In the genomic region with DNA sequence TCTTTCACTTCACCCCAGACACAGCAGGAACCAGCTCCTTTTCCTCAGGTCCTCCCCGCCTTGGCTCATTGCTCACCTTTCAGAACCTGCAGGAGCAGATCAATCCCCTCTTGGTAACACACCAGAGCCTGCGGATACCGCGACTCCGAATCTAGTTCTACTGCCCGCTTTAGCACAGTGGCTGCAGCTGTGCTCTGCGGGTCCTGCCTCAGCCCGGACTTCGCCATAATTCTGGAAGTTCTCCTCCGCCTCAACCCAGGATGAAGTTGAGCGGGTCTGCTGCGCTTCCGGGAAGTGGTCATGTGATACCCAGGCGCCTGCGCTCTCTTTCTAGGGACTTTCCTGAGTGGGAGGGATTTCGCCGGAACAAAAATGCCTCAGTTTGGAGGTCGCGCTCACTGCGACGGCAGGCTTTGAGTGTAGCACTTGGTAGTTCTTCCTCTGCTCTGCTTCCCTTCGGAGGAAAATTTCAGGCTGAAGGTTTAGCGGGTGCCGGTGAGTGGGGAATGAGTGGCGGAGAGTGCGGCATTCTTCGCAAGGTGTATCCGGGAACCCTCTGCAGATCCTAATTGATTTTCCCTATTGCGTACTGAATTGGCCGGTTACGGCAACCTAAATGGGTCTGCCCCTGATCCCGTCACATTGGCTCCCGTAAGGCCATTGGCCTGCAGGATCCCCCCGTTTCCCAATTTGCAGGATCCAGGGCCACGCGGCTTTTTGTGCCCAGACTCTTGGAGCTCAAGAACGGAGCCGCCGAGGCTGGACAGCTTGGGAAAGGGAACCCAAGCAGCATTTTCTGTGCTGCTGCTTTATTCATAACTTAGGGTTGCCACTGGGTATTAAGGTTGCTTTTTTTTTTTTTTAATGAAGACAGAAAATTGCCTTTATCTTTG, we compare ENCODE assay signal across 8 cellular contexts. TPM values are rescaled to one million over a fixed set of nuclear protein-coding genes. Genes with fewer than 3 reads are reported as not detected.
DNase-seq lines count a peak whose midpoint lies in the region; ATAC-seq and TF ChIP-seq lines count a peak whose summit lies in the region.

A gene (minus strand): TSS at position 304 of the 893 bp plus-strand sequence. CDS start 77 bp downstream, at position 227.
A gene (plus strand): TSS at position 430 of the 893 bp plus-strand sequence. CDS start 5,020 bp downstream, outside the sequence.

- H3K27me3 Mint-ChIP-seq in CD8-positive, alpha-beta T cell (ENCODE audit: low read depth): no peaks in the 10 kb centered on the region

- H3K4me1 ChIP-seq in CD8-positive, alpha-beta T cell (ENCODE audit: insufficient read depth, low read length): peaks cover 36% of the 10 kb centered on the region
- peaks cover 34% of the 10 kb centered on the region for H3K4me1 ChIP-seq in lower lobe of right lung

- peak within 1 kb of the TSS; percentile 97 for H3K27ac Mint-ChIP-seq in CD8-positive, alpha-beta T cell

- no peaks in the 10 kb centered on the region for H3K36me3 ChIP-seq in CD8-positive, alpha-beta T cell (ENCODE audit: insufficient read depth, low read length)
- H3K36me3 ChIP-seq in lower lobe of right lung: no peaks in the 10 kb centered on the region

- no peaks in the 10 kb centered on the region for H3K9me3 Mint-ChIP-seq in CD8-positive, alpha-beta T cell

- H3K27me3 ChIP-seq in CD8-positive, alpha-beta T cell (ENCODE audit: insufficient read depth, low read length): no peaks in the 10 kb centered on the region
- no peaks in the 10 kb centered on the region for H3K27me3 ChIP-seq in lower lobe of right lung (ENCODE audit: low read depth)

- CTCF ChIA-PET in CD8-positive, alpha-beta T cell (lab: Charles Lee): interaction anchor here (0.8 to 2.2 kb wide), 6 partner anchors 13 to 156 kb away, joined by 3 to 8 read pairs (median 6); a partner anchor contains a TSS

- no peak for TF ChIP-seq CTCF in CD8-positive, alpha-beta T cell (IDR thresholded peaks at IDR 0.05)
- no peak for TF ChIP-seq CTCF in lower lobe of right lung (IDR thresholded peaks at IDR 0.05)

- peak within 1 kb of the TSS; percentile 90 for H3K4me3 ChIP-seq in CD8-positive, alpha-beta T cell (ENCODE audit: low read depth, low read length)
- H3K4me3 ChIP-seq in lower lobe of right lung: peak within 1 kb of the TSS; percentile 87

- H3K27ac ChIP-seq in CD8-positive, alpha-beta T cell (ENCODE audit: low read depth, low read length): peak within 1 kb of the TSS; percentile 85
- peak within 1 kb of the TSS; percentile 84 for H3K27ac ChIP-seq in lower lobe of right lung

- peak; percentile 94 for ATAC-seq in CD8-positive, alpha-beta T cell
- ATAC-seq in GM19467 (IDR thresholded peaks at IDR 0.05; ENCODE audit: unreplicated experiment): peak; percentile 88
- peak; percentile 98 to 99 for ATAC-seq in lower lobe of right lung

- intact Hi-C loops in CD8-positive, alpha-beta T cell (cut with DNase I, micrococcal nuclease): loop anchor here (1.0 to 10.0 kb wide), 13 partner anchors 26 to 1824 kb away; a partner anchor contains a TSS
- intact Hi-C loops in lower lobe of right lung (cut with DNase I): no loop called here

- H3K9me3 ChIP-seq in CD8-positive, alpha-beta T cell (ENCODE audit: low read length): no peaks in the 10 kb centered on the region
- no peaks in the 10 kb centered on the region for H3K9me3 ChIP-seq in lower lobe of right lung

- H3K36me3 Mint-ChIP-seq in CD8-positive, alpha-beta T cell: peaks cover 26% of the 10 kb centered on the region

- POLR2A ChIA-PET in CD8-positive, alpha-beta T cell (lab: Charles Lee): interaction anchor here (0.6 to 1.6 kb wide), 7 partner anchors 23 to 1532 kb away, joined by 3 to 14 read pairs (median 3); a partner anchor contains a TSS

- H3K4me1 Mint-ChIP-seq in CD8-positive, alpha-beta T cell (ENCODE audit: low read depth): peaks cover 69% of the 10 kb centered on the region

- H3K4me3 Mint-ChIP-seq in CD8-positive, alpha-beta T cell: peak within 1 kb of the TSS; percentile 96

- peak; percentile 83 to 91 (median 86) for DNase-seq in CD8-positive, alpha-beta T cell
- DNase-seq in HS-27A (ENCODE audit: low read depth): peak; percentile 97
- peak; percentile 60 for DNase-seq in NK-92 (lab: John Stamatoyannopoulos, UW; ENCODE audit: unreplicated experiment)
- peak; percentile 77 to 80 for DNase-seq in activated CD8-positive, alpha-beta memory T cell treated with anti-CD3 and anti-CD28 coated beads for 1 hour (ENCODE audit: extremely low read depth in 1 of 2, low read depth in 1 of 2)
- DNase-seq in effector CD4-positive, alpha-beta T cell: peak; percentile 88
- peak; percentile 92 for DNase-seq in lower lobe of right lung
- DNase-seq in stimulated activated CD4-positive, alpha-beta T cell treated with anti-CD3 and anti-CD28 coated beads, TNF-alpha, amount 100 ng/mL, for 24 hours (ENCODE audit: low read depth in 3 of 3): peak; percentile 77 to 84 (median 82)

RNA-seq across cellular contexts. Expression of the first gene that starts in this region (rescaled TPM):
- 10 to 100 TPM; 12.6 to 15.6 TPM for total RNA-seq in CD8-positive, alpha-beta T cell
- total RNA-seq in lower lobe of right lung: 28.1 TPM

RNA-seq across cellular contexts. Expression of the second gene that starts in this region (rescaled TPM):
- 10 to 100 TPM in 1 of 2 experiments, 1 to 10 TPM in 1; 9.4 to 11.4 TPM for total RNA-seq in CD8-positive, alpha-beta T cell
- total RNA-seq in lower lobe of right lung: 19.4 TPM

Comparison
In these comparisons a context has a peak if more than half of its experiments do, and no peak if none do; other contexts are left out.
1. Peak in every context shown above with its lines: DNase-seq, ATAC-seq, H3K4me3 ChIP-seq and H3K27ac ChIP-seq.